Comparison of ENCODE assay signal across 12 cellular contexts in the genomic region with DNA sequence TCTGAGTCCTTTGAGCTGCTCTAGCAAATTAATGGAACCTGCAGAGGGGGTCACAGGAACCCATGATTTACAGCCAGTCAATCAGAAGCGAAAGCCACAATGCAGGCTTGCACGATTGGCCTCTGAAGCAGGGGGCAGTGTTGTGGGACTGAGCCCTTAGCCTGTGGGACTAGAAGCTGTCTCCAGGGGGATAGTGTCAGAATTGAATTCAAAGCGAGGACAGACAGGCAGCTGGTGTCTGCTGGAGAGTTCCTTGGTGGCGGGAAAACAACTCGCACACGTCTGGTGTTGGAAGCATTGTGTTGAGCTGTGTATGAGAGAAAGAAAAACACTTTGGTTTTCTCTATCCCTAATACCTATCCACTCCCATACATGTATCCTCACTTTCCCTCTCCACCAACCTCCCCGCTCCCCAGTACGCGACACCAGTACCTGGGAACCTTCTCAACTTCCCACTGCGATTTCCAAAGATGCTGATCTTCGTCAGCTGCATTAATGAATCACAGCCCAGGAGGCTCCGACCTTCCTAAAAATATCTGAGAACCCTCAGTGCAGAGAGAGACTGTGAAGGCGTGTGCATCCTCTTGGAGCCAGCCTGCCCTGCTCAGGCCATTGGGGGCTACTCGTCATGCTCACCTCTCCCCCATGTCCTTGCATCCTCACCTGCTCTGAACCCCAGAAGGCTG.
A peak's percentile ranks its signal among the peaks of the same experiment; 100 is the strongest.
DNase-seq lines count a peak whose midpoint lies in the region; ATAC-seq and TF ChIP-seq lines count a peak whose summit lies in the region.
"Had no signal": no experiment of that assay in that cellular context is flagged by ENCODE, and none has a peak within 500 bp of the region (broad histone marks: within the 10 kb centered on the region; RNA-seq: fewer than 3 reads in every experiment).

No MANE protein-coding gene starts in this region.

- no peak overlapping the region for H4K91ac ChIP-seq in neuronal stem cell (ENCODE audit: low read depth, low read length, poor library complexity)

- no peaks in the 10 kb centered on the region for H3K79me1 ChIP-seq in neuronal stem cell (ENCODE audit: low read depth, low read length)

- H2AFZ ChIP-seq in GM23338 (no peak overlapping the region), neuronal stem cell (ENCODE audit: low read length) (no peak overlapping the region)

- no peak overlapping the region for H3K9ac ChIP-seq in neuronal stem cell (ENCODE audit: low read depth, low read length, poor library complexity)

- H2BK120ac ChIP-seq in neuronal stem cell (ENCODE audit: low read depth, low read length), result no peak overlapping the region

- H3K4me2 ChIP-seq in GM23338 (no peak overlapping the region), neuronal stem cell (ENCODE audit: insufficient read depth, low read length, poor library complexity, severe bottlenecking) (no peak overlapping the region)

- H3K14ac ChIP-seq in neuronal stem cell (ENCODE audit: low read length), result no peak overlapping the region

- H3K36me3 ChIP-seq in GM23338 (ENCODE audit: insufficient read depth) (no peaks in the 10 kb centered on the region), neuronal stem cell (replicated peaks in 1 of 2; ENCODE audit: control insufficient read depth in 2 of 2, insufficient read depth in 2 of 2, low read length in 2 of 2) (no peaks in the 10 kb centered on the region)
- H3K36me3 ChIP-seq: heart left ventricle, tibial artery had no signal

- no peak overlapping the region for H3K23ac ChIP-seq in neuronal stem cell (ENCODE audit: low read depth, low read length, poor library complexity)

- H3K9me3 ChIP-seq in neuronal stem cell (replicated peaks in 1 of 2; ENCODE audit: control insufficient read depth in 2 of 2, insufficient read depth in 1 of 2, low read depth in 1 of 2, low read length in 2 of 2), result peaks cover 0 to 2% of the 10 kb centered on the region in 2 donors
- H3K9me3 ChIP-seq: heart left ventricle, tibial artery had no signal

- H3K79me2 ChIP-seq in GM23338 (replicated peaks; ENCODE audit: insufficient read depth), result no peaks in the 10 kb centered on the region

- H2AK5ac ChIP-seq in neuronal stem cell (ENCODE audit: low read depth, low read length), result peak overlapping the region; percentile 7

- H3K4me3 ChIP-seq in GM23338 (no peak overlapping the region), neuronal stem cell (ENCODE audit: low read length in 2 of 2) (peak overlapping the region in 1 of 2 donors; percentile 28)
- H3K4me3 ChIP-seq: heart left ventricle, tibial artery had no signal

- peak in 1 of 2 experiments; percentile 38; a peak in 2 of 4 replicates for TF ChIP-seq CTCF in GM23338 (conservative IDR thresholded peaks at IDR 0.05; ENCODE audit: low read depth in 2 of 2)

- H3K27ac ChIP-seq in GM23338 (ENCODE audit: low read depth) (no peak overlapping the region), neuronal stem cell (replicated peaks; ENCODE audit: low read length) (no peak overlapping the region)
- H3K27ac ChIP-seq: heart left ventricle, tibial artery had no signal

- H3K4me1 Mint-ChIP-seq in GM23338, result peaks cover 36% of the 10 kb centered on the region
- no peaks in the 10 kb centered on the region for H3K4me1 Mint-ChIP-seq in effector memory CD8-positive, alpha-beta T cell (ENCODE audit: low read depth in 2 of 2)

- H3K4ac ChIP-seq in neuronal stem cell (ENCODE audit: low read length), result no peak overlapping the region

- no peaks in the 10 kb centered on the region for H3K36me3 Mint-ChIP-seq in GM23338 (ENCODE audit: low read depth)
- no peaks in the 10 kb centered on the region for H3K36me3 Mint-ChIP-seq in effector memory CD8-positive, alpha-beta T cell (ENCODE audit: insufficient read depth)

- H3F3A ChIP-seq in GM23338 (replicated peaks; ENCODE audit: low read depth), result no peaks in the 10 kb centered on the region

- H3K18ac ChIP-seq in neuronal stem cell (ENCODE audit: low read length), result peak overlapping the region; percentile 73

- no CpG with 5 or more reads among the region's 14 CpGs for WGBS in neuronal stem cell (ENCODE audit: extremely low coverage in 2 of 2, insufficient read length in 2 of 2, insufficient replicate concordance in 1 of 2), 2 donors

- no peaks in the 10 kb centered on the region; the same call in 2 of the 3 replicates for H3K9me3 Mint-ChIP-seq in GM23338
- no peaks in the 10 kb centered on the region for H3K9me3 Mint-ChIP-seq in effector memory CD8-positive, alpha-beta T cell

- peak; percentile 42 for DNase-seq in GM23338 (ENCODE audit: low spot score)
- DNase-seq in NCI-H1694 treated with DMSO at 0.1 percent for 48 hours (lab: John Stamatoyannopoulos, UW), result peak; percentile 66
- peak; percentile 73 for DNase-seq in ecto neural progenitor cell (ENCODE audit: low spot score)
- no peak for DNase-seq in neuronal stem cell (ENCODE audit: low spot score)
- DNase-seq in effector memory CD8-positive, alpha-beta T cell, result no peak
- DNase-seq: NCI-H1048, NCI-H526 treated with DMSO at 0.1 percent for 48 hours, SIG-M5, tibial artery had no signal

- H3K9me2 ChIP-seq in GM23338 (ENCODE audit: insufficient read depth), result no peaks in the 10 kb centered on the region; the same call in 1 of the 2 replicates

- H3K27ac Mint-ChIP-seq in GM23338, result no peak overlapping the region
- H3K27ac Mint-ChIP-seq in effector memory CD8-positive, alpha-beta T cell, result no peak overlapping the region

- peaks cover 18% of the 10 kb centered on the region for H3K27me3 Mint-ChIP-seq in GM23338 (ENCODE audit: insufficient read depth, low read depth, poor library complexity)
- peaks cover 24 to 78% of the 10 kb centered on the region in 2 donors for H3K27me3 Mint-ChIP-seq in effector memory CD8-positive, alpha-beta T cell

- peak overlapping the region; percentile 50 for H2BK15ac ChIP-seq in neuronal stem cell (ENCODE audit: low read length)

- no peak overlapping the region for H2BK5ac ChIP-seq in neuronal stem cell (ENCODE audit: low read length)

- no peak overlapping the region for H2BK12ac ChIP-seq in neuronal stem cell (ENCODE audit: low read length)

- no peaks in the 10 kb centered on the region for H4K20me1 ChIP-seq in GM23338 (replicated peaks; ENCODE audit: insufficient read depth)

- ATAC-seq in GM23338 (peak; percentile 28), GM21737 (IDR thresholded peaks at IDR 0.05; ENCODE audit: unreplicated experiment) (no peak), GM19463 (IDR thresholded peaks at IDR 0.05; ENCODE audit: unreplicated experiment) (no peak)
- ATAC-seq in effector memory CD8-positive, alpha-beta T cell (replicated peaks), result no peak

- H3K27me3 ChIP-seq in GM23338 (ENCODE audit: insufficient read depth) (no peaks in the 10 kb centered on the region), neuronal stem cell (ENCODE audit: control insufficient read depth in 3 of 3, insufficient read depth in 3 of 3, low read depth in 1 of 3, low read length in 3 of 3) (peaks cover 0 to 5% (median 0%) of the 10 kb centered on the region in 3 experiments)
- H3K27me3 ChIP-seq: heart left ventricle, tibial artery had no signal

- H3K4me1 ChIP-seq in GM23338 (ENCODE audit: insufficient read depth) (peaks cover 20% of the 10 kb centered on the region), neuronal stem cell (ENCODE audit: control insufficient read depth in 2 of 2, insufficient read depth in 1 of 2, low read depth in 1 of 2, low read length in 2 of 2) (peaks cover 32 to 38% of the 10 kb centered on the region in 2 donors)

- H3K4me3 Mint-ChIP-seq in GM23338, result no peak overlapping the region
- H3K4me3 Mint-ChIP-seq in effector memory CD8-positive, alpha-beta T cell, result no peak overlapping the region

- H4K8ac ChIP-seq in neuronal stem cell (ENCODE audit: low read depth, low read length), result no peak overlapping the region

TF ChIP-seq in GM23338, 12 proteins besides CTCF, POLR2A, EP300 and RAD21 (continues in another document):
- TF ChIP-seq, protein P1, sequence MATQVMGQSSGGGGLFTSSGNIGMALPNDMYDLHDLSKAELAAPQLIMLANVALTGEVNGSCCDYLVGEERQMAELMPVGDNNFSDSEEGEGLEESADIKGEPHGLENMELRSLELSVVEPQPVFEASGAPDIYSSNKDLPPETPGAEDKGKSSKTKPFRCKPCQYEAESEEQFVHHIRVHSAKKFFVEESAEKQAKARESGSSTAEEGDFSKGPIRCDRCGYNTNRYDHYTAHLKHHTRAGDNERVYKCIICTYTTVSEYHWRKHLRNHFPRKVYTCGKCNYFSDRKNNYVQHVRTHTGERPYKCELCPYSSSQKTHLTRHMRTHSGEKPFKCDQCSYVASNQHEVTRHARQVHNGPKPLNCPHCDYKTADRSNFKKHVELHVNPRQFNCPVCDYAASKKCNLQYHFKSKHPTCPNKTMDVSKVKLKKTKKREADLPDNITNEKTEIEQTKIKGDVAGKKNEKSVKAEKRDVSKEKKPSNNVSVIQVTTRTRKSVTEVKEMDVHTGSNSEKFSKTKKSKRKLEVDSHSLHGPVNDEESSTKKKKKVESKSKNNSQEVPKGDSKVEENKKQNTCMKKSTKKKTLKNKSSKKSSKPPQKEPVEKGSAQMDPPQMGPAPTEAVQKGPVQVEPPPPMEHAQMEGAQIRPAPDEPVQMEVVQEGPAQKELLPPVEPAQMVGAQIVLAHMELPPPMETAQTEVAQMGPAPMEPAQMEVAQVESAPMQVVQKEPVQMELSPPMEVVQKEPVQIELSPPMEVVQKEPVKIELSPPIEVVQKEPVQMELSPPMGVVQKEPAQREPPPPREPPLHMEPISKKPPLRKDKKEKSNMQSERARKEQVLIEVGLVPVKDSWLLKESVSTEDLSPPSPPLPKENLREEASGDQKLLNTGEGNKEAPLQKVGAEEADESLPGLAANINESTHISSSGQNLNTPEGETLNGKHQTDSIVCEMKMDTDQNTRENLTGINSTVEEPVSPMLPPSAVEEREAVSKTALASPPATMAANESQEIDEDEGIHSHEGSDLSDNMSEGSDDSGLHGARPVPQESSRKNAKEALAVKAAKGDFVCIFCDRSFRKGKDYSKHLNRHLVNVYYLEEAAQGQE (IDR thresholded peaks at IDR 0.05; ENCODE audit: unreplicated experiment), result no peak
- TF ChIP-seq STAT1 (IDR thresholded peaks at IDR 0.05; ENCODE audit: unreplicated experiment), result no peak
- no peak for TF ChIP-seq CREB1 (CRISPR knock-in tag; IDR thresholded peaks at IDR 0.05; ENCODE audit: low read depth)
- no peak for TF ChIP-seq ZNF114 (CRISPR knock-in tag; IDR thresholded peaks at IDR 0.05)
- no peak for TF ChIP-seq ZNF331 (CRISPR knock-in tag; IDR thresholded peaks at IDR 0.05; ENCODE audit: low read depth)
- TF ChIP-seq JUNB (IDR thresholded peaks at IDR 0.05; ENCODE audit: unreplicated experiment), result no peak
- TF ChIP-seq POLR2AphosphoS5 (IDR thresholded peaks at IDR 0.05; ENCODE audit: low read depth), result no peak
- TF ChIP-seq, protein P2, sequence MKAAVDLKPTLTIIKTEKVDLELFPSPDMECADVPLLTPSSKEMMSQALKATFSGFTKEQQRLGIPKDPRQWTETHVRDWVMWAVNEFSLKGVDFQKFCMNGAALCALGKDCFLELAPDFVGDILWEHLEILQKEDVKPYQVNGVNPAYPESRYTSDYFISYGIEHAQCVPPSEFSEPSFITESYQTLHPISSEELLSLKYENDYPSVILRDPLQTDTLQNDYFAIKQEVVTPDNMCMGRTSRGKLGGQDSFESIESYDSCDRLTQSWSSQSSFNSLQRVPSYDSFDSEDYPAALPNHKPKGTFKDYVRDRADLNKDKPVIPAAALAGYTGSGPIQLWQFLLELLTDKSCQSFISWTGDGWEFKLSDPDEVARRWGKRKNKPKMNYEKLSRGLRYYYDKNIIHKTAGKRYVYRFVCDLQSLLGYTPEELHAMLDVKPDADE (IDR thresholded peaks at IDR 0.05), result no peak

Comparison
In these comparisons a context has a peak if more than half of its experiments do, and no peak if none do; other contexts are left out.
1. DNase-seq: peak in GM23338 (single experiment), NCI-H1694 treated with DMSO at 0.1 percent for 48 hours (single experiment) and ecto neural progenitor cell (single experiment); none in neuronal stem cell (single experiment) and effector memory CD8-positive, alpha-beta T cell (0 of 3).